Comparison of ENCODE assay signal across 9 cellular contexts in genomic region chr22:29343313-29343805, GRCh38. TPM values are rescaled to one million over a fixed set of nuclear protein-coding genes. Genes with fewer than 3 reads are reported as not detected.
DNase-seq lines count a peak whose midpoint lies in the region; ATAC-seq lines count a peak whose summit lies in the region.
"Had no signal": no experiment of that assay in that cellular context is flagged by ENCODE, and none has a peak within 500 bp of the region (broad histone marks: within the 10 kb centered on the region; RNA-seq: fewer than 3 reads in every experiment).

No MANE protein-coding gene starts in this region.

- no peak overlapping the region for H2BK15ac ChIP-seq in mesenchymal stem cell (ENCODE audit: low read depth, poor library complexity, severe bottlenecking)

- H2AK5ac ChIP-seq in mesenchymal stem cell (ENCODE audit: low read length, severe bottlenecking), result peak overlapping the region; percentile 68

- no peak overlapping the region for H2BK5ac ChIP-seq in mesenchymal stem cell (ENCODE audit: low read depth, low read length, poor library complexity, severe bottlenecking)

- H3K9me3 ChIP-seq in mesenchymal stem cell (ENCODE audit: control insufficient read depth, low read length), result no peaks in the 10 kb centered on the region

- no peak overlapping the region for H3K4ac ChIP-seq in mesenchymal stem cell (ENCODE audit: low read depth in 1 of 2, low read length in 2 of 2)

- H3K79me1 ChIP-seq in mesenchymal stem cell (replicated peaks; ENCODE audit: low read length, poor library complexity, severe bottlenecking), result peaks cover 21% of the 10 kb centered on the region

- H2AFZ ChIP-seq in mesenchymal stem cell (ENCODE audit: low read depth, low read length), result no peak overlapping the region

- no peak overlapping the region for H3K4me3 ChIP-seq in mesenchymal stem cell (ENCODE audit: insufficient read depth in 1 of 2, low read depth in 1 of 2, low read length in 2 of 2)

- no peak overlapping the region for H3K9ac ChIP-seq in mesenchymal stem cell (ENCODE audit: low read length)

- no peak overlapping the region for H3K4me2 ChIP-seq in mesenchymal stem cell (ENCODE audit: low read length, poor library complexity, severe bottlenecking)

- no peak overlapping the region for H4K91ac ChIP-seq in mesenchymal stem cell (ENCODE audit: low read length)

- peak overlapping the region; percentile 50 for H3K27ac ChIP-seq in mesenchymal stem cell (ENCODE audit: low read length, poor library complexity, severe bottlenecking)

- peaks cover 17% of the 10 kb centered on the region for H3K4me1 ChIP-seq in mesenchymal stem cell (ENCODE audit: control insufficient read depth, insufficient read depth, low read depth, low read length)

- no peak overlapping the region for H3K23ac ChIP-seq in mesenchymal stem cell (ENCODE audit: low read length in 2 of 2)

- no peak for ATAC-seq in HG03439 (IDR thresholded peaks at IDR 0.05; ENCODE audit: unreplicated experiment)

- 75% methylated on average over 7 of the region's 7 CpGs for WGBS in mesenchymal stem cell

- H4K8ac ChIP-seq in mesenchymal stem cell (ENCODE audit: low read length), result no peak overlapping the region

- no peak overlapping the region for H2BK120ac ChIP-seq in mesenchymal stem cell (ENCODE audit: low read depth, low read length)

- no peak overlapping the region for H2BK12ac ChIP-seq in mesenchymal stem cell (ENCODE audit: low read length in 2 of 2)

- peak; percentile 87 for DNase-seq in D341Med (ENCODE audit: low spot score)
- peak; percentile 43 for DNase-seq in NCI-H2029 treated with DMSO at 0.1 percent for 48 hours (lab: John Stamatoyannopoulos, UW)
- peak; percentile 36 for DNase-seq in cerebellar cortex (ENCODE audit: low spot score)
- DNase-seq in mesenchymal stem cell, result no peak
- no peak for DNase-seq in activated gamma-delta T cell treated with Interleukin-2 at 50 U/mL for 16 hours
- no peak for DNase-seq in kidney tubule cell (ENCODE audit: low spot score)
- DNase-seq in NCI-H748 treated with DMSO at 0.1 percent for 48 hours (lab: John Stamatoyannopoulos, UW), result no peak
- DNase-seq: activated CD4-positive, alpha-beta T cell treated with anti-CD3 and anti-CD28 coated beads for 1 hour had no signal

- no peak overlapping the region for H3K14ac ChIP-seq in mesenchymal stem cell (ENCODE audit: low read length in 2 of 2)

- H3K36me3 ChIP-seq in mesenchymal stem cell (ENCODE audit: control insufficient read depth in 1 of 2, insufficient read depth in 2 of 2, low read depth in 1 of 2, low read length in 2 of 2), result peaks cover 62 to 80% of the 10 kb centered on the region in 2 experiments

- H3K18ac ChIP-seq in mesenchymal stem cell (ENCODE audit: low read depth in 1 of 2, low read length in 2 of 2), result no peak overlapping the region

- no peaks in the 10 kb centered on the region for H3K27me3 ChIP-seq in mesenchymal stem cell (ENCODE audit: control insufficient read depth in 1 of 2, insufficient read depth in 1 of 2, low read length in 2 of 2)

RNA-seq across cellular contexts. Expression of gene RASL10A, which starts 27.9 kb away (rescaled TPM):
- polyA plus RNA-seq in mesenchymal stem cell (2013, experiment 1 of 2), result 0.06 TPM
- 0.04 TPM for polyA plus RNA-seq in mesenchymal stem cell (2013, experiment 2 of 2)

RNA-seq across cellular contexts. Expression of gene GAS2L1, which starts 36.9 kb away (rescaled TPM):
- polyA plus RNA-seq in mesenchymal stem cell (2013, experiment 1 of 2), result 21.8 TPM
- 22.6 TPM for polyA plus RNA-seq in mesenchymal stem cell (2013, experiment 2 of 2)

RNA-seq across cellular contexts. Expression of gene AP1B1, which starts 45.0 kb away (rescaled TPM):
- 36.9 TPM for polyA plus RNA-seq in mesenchymal stem cell (2013, experiment 1 of 2)
- 35.5 TPM for polyA plus RNA-seq in mesenchymal stem cell (2013, experiment 2 of 2)

Comparison
In these comparisons a context has a peak if more than half of its experiments do, and no peak if none do; other contexts are left out.
1. DNase-seq: peak in D341Med (single experiment), NCI-H2029 treated with DMSO at 0.1 percent for 48 hours (single experiment) and cerebellar cortex (single experiment); none in mesenchymal stem cell (single experiment), activated gamma-delta T cell treated with Interleukin-2 at 50 U/mL for 16 hours (single experiment), kidney tubule cell (single experiment) and NCI-H748 treated with DMSO at 0.1 percent for 48 hours (single experiment).